Comparison of ENCODE assay signal across 8 cellular contexts in the genomic region with DNA sequence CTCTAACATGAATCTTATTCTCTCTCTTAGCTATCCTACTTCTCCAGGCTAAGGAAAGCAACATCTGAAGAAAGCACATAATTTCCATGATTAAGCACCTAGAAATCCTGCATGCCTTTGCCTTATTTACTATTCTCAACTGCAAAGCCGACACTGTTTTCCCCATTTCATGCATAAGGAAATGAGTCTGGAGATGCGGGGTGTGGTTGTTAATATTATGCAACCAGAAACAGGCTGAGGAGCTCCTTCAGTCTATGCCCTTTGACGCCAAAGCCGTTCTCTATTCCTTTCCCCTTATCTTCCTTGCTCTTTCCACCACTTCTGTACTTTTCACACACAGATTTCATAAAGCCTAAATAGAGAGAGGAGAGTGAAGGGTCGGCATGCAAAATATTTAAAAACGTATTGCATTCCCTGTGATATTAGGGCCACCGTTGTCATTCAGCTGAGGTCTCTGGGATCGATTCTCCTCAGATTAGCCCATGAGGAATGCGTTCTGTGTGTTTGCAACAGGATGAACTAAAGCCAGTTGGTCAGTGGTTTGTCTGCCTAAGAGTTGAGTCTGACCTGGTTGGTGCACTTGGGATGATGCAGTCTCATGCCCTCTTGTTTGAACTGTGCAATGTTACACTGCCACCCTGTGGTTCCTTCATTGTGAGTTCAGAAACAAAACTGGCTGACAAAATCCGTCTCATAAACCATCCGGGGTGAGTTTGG. TPM values are rescaled to one million over a fixed set of nuclear protein-coding genes. Genes with fewer than 3 reads are reported as not detected.
DNase-seq lines count a peak whose midpoint lies in the region; ATAC-seq, FAIRE-seq and TF ChIP-seq lines count a peak whose summit lies in the region.

No MANE protein-coding gene starts in this region.

- ATAC-seq in HG03095 (IDR thresholded peaks at IDR 0.05; ENCODE audit: unreplicated experiment), result peak; percentile 91

- H3K27me3 ChIP-seq in kidney epithelial cell (ENCODE audit: control insufficient read depth, insufficient read depth, low read length), result no peaks in the 10 kb centered on the region

- H3K27ac ChIP-seq in caudate nucleus (ENCODE audit: low read depth, low read length), result no peak overlapping the region

- no peaks in the 10 kb centered on the region for H3K36me3 ChIP-seq in kidney epithelial cell (ENCODE audit: control insufficient read depth, insufficient read depth, low read length)

- TF ChIP-seq CTCF in WI38 (IDR thresholded peaks at IDR 0.05; ENCODE audit: low read depth, low read length), result peak; percentile 56
- peak; percentile 70 for TF ChIP-seq CTCF in kidney epithelial cell (IDR thresholded peaks at IDR 0.05; ENCODE audit: insufficient read depth, low read length, poor library complexity, severe bottlenecking)

- peak; percentile 98 for FAIRE-seq in GM18507 (lab: Jason Lieb, UNC)

- DNase-seq in A172 (ENCODE audit: low spot score) (peak; percentile 74), GM18507 (ENCODE audit: extremely low spot score, insufficient read length, low read depth) (peak; percentile 18), NCI-H2196 (lab: John Stamatoyannopoulos, UW; ENCODE audit: unreplicated experiment) (peak; percentile 73), caudate nucleus (lab: John Stamatoyannopoulos, UW) (peak in 45 of 61 donors; percentile 3 to 85 (median 22)), kidney epithelial cell (ENCODE audit: low read depth) (peak; percentile 72)
- DNase-seq in stimulated activated CD4-positive, alpha-beta T cell treated with anti-CD3 and anti-CD28 coated beads, Interleukin-2, amount 100 ng/mL, for 48 hours, result peak; percentile 34 to 47

- H3K4me3 ChIP-seq in WI38 (ENCODE audit: low read depth, low read length), result no peak overlapping the region
- H3K4me3 ChIP-seq in kidney epithelial cell (ENCODE audit: low read depth, low read length), result no peak overlapping the region

RNA-seq across cellular contexts. Expression of a gene that starts 53.1 kb away (rescaled TPM):
- not detected in 2 replicates for total RNA-seq in A172 (2014; rRNA removed; shearing (Covaris generic))
- not detected in 2 replicates for total RNA-seq in kidney epithelial cell

Comparison
In these comparisons a context has a peak if more than half of its experiments do, and no peak if none do; other contexts are left out.
1. DNase-seq: peak in every context shown above with its lines; median percentile 74 in A172; 73 in NCI-H2196; 72 in kidney epithelial cell; 40 in stimulated activated CD4-positive, alpha-beta T cell treated with anti-CD3 and anti-CD28 coated beads, Interleukin-2, amount 100 ng/mL, for 48 hours; 22 in caudate nucleus; 18 in GM18507.